Comparison of ENCODE assay signal across 9 cellular contexts in the genomic region with DNA sequence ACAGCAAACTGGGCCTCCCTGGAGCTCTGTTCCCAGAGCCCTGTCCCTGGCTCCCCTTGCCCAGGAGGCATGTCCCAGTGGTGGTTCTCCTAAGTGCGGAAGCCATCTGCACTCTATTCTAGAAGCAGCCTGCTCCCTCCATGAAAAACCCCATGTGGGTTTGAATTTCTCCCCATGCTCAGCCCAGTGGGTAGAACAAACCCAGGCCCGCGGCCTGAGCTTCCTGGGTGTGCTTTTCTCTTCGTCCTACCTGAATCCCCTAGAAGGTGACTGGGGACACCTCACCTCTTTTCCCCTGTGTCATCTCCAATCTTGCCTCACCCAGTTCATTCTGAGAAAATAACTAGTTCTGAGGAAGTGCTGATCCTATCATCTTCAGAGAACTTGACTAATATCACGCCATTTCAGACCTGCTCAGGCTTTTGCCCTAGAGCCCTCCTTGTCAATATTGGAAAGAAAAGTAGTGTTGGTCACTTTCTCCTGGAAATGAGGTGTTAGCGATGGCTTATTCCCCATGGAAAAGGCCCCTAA. TPM values are rescaled to one million over a fixed set of nuclear protein-coding genes. Genes with fewer than 3 reads are reported as not detected.
DNase-seq lines count a peak whose midpoint lies in the region; ATAC-seq and TF ChIP-seq lines count a peak whose summit lies in the region.
"Had no signal": no experiment of that assay in that cellular context is flagged by ENCODE, and none has a peak within 500 bp of the region (broad histone marks: within the 10 kb centered on the region; RNA-seq: fewer than 3 reads in every experiment).

No MANE protein-coding gene starts in this region.

- H3K4me3 Mint-ChIP-seq in T-cell: peak overlapping the region; percentile 14 to 66 (median 52)

- peaks cover 0 to 45% (median 0%) of the 10 kb centered on the region in 11 experiments; a peak in 6 of 22 replicates for H3K36me3 ChIP-seq in BLaER1 treated with 17β-estradiol and CSF1 and Interleukin-3, amounts not matched to agents 10 nM and 100 nM
- H3K36me3 ChIP-seq in adrenal gland (replicated peaks in 1 of 2) (no peaks in the 10 kb centered on the region), parathyroid adenoma (ENCODE audit: control insufficient read depth, insufficient read depth, low read length) (no peaks in the 10 kb centered on the region)

- no peaks in the 10 kb centered on the region for H3K27me3 Mint-ChIP-seq in T-cell

- H3K27me3 ChIP-seq in BLaER1 treated with 17β-estradiol and CSF1 and Interleukin-3, amounts not matched to agents 10 nM and 100 nM: no peaks in the 10 kb centered on the region
- H3K27me3 ChIP-seq in adrenal gland (no peaks in the 10 kb centered on the region), parathyroid adenoma (ENCODE audit: control insufficient read depth, insufficient read depth, low read length) (no peaks in the 10 kb centered on the region)

- peak overlapping the region; percentile 64 to 100 (median 86) for H3K4me2 ChIP-seq in BLaER1 treated with 17β-estradiol and CSF1 and Interleukin-3, amounts not matched to agents 10 nM and 100 nM
- no peak overlapping the region for H3K4me2 ChIP-seq in parathyroid adenoma (ENCODE audit: low read length)

- H3K4me3 ChIP-seq in BLaER1 treated with 17β-estradiol and CSF1 and Interleukin-3, amounts not matched to agents 10 nM and 100 nM: no peak overlapping the region
- H3K4me3 ChIP-seq in adrenal gland (no peak overlapping the region), parathyroid adenoma (ENCODE audit: low read depth, low read length) (no peak overlapping the region)

- peak in 1 of 2 donors; percentile 8 for TF ChIP-seq POLR2A in adrenal gland (IDR thresholded peaks at IDR 0.05)

- WGBS in adrenal gland, 4 donors: 80 to 88% (median 84%) methylated on average over 5 to 6 of the region's 6 CpGs

- ATAC-seq in T-cell (replicated peaks in 1 of 4): peak; percentile 30 to 56 (median 48)

- CTCF ChIA-PET in T-cell (lab: Charles Lee): interaction anchor here (0.8 to 1.4 kb wide), 3 partner anchors 49 to 186 kb away, joined by 3 to 4 read pairs (median 3); no protein-coding TSS in a partner anchor

- peaks cover 35% of the 10 kb centered on the region for H3K36me3 Mint-ChIP-seq in T-cell

- H3K27ac Mint-ChIP-seq in T-cell: peak overlapping the region; percentile 99 to 100

- peak overlapping the region in 9 of 11 experiments; percentile 53 to 91 (median 82); a peak in 18 of 22 replicates for H3K27ac ChIP-seq in BLaER1 treated with 17β-estradiol and CSF1 and Interleukin-3, amounts not matched to agents 10 nM and 100 nM
- peak overlapping the region in 3 of 5 donors; percentile 3 to 84 (median 65) for H3K27ac ChIP-seq in adrenal gland
- peak overlapping the region; percentile 7 for H3K27ac ChIP-seq in parathyroid adenoma

- peaks cover 28 to 100% (median 48%) of the 10 kb centered on the region in 10 experiments for H3K4me1 ChIP-seq in BLaER1 treated with 17β-estradiol and CSF1 and Interleukin-3, amounts not matched to agents 10 nM and 100 nM
- H3K4me1 ChIP-seq in adrenal gland (replicated peaks in 1 of 2) (peaks cover 0 to 12% of the 10 kb centered on the region in 2 donors), parathyroid adenoma (no peaks in the 10 kb centered on the region)

- peaks cover 0 to 9% (median 4%) of the 10 kb centered on the region in 11 experiments; a peak in 9 of 22 replicates for H3K9me3 ChIP-seq in BLaER1 treated with 17β-estradiol and CSF1 and Interleukin-3, amounts not matched to agents 10 nM and 100 nM (replicated peaks in 1 of 11)
- no peaks in the 10 kb centered on the region for H3K9me3 ChIP-seq in adrenal gland (replicated peaks in 1 of 3)
- H3K9me3 ChIP-seq in parathyroid adenoma (ENCODE audit: control insufficient read depth, low read length): no peaks in the 10 kb centered on the region

- H3K79me2 ChIP-seq in parathyroid adenoma: no peaks in the 10 kb centered on the region

- H3K9me3 Mint-ChIP-seq in T-cell: peaks cover 0 to 9% (median 3%) of the 10 kb centered on the region in 3 donors

- intact Hi-C loops in adrenal gland (cut with DNase I): no loop called here

- H4K20me1 ChIP-seq in BLaER1 treated with 17β-estradiol and CSF1 and Interleukin-3, amounts not matched to agents 10 nM and 100 nM: peaks cover 0 to 39% (median 0%) of the 10 kb centered on the region in 11 experiments; a peak in 2 of 22 replicates

- H3K9ac ChIP-seq in BLaER1 treated with 17β-estradiol and CSF1 and Interleukin-3, amounts not matched to agents 10 nM and 100 nM: peak overlapping the region in 7 of 11 experiments; percentile 9 to 74 (median 71); a peak in 12 of 22 replicates
- no peak overlapping the region for H3K9ac ChIP-seq in parathyroid adenoma

- POLR2A ChIA-PET in T-cell (lab: Charles Lee): interaction anchor here in 1 of 2 donors (0.7 to 1.1 kb wide), 2 partner anchors 13 to 46 kb away, joined by 3 to 4 read pairs; no protein-coding TSS in a partner anchor

- H3K4me1 Mint-ChIP-seq in T-cell: peaks cover 93 to 100% (median 100%) of the 10 kb centered on the region in 3 donors

- TF ChIP-seq CTCF in adrenal gland (IDR thresholded peaks at IDR 0.05) (no peak), parathyroid adenoma (IDR thresholded peaks at IDR 0.05) (no peak)

- DNase-seq in T-cell: no peak
- DNase-seq in adrenal gland: no peak
- no peak for DNase-seq in iPS-NIHi11 (ENCODE audit: low spot score)
- no peak for DNase-seq in hepatic stellate cell (ENCODE audit: low spot score)
- DNase-seq in NCI-H524 treated with DMSO at 0.1 percent for 48 hours (lab: John Stamatoyannopoulos, UW): no peak
- DNase-seq in NCI-H1105 treated with DMSO at 0.1 percent for 48 hours (lab: John Stamatoyannopoulos, UW): no peak

- no peak overlapping the region for H2AFZ ChIP-seq in parathyroid adenoma

RNA-seq across cellular contexts. Expression of gene IL10RA, which starts 15.9 kb away (rescaled TPM):
- 100 to 1,000 TPM; 195 to 450 (median 375) TPM for total RNA-seq in T-cell
- total RNA-seq in adrenal gland: 10 to 100 TPM; 24.5 to 50.5 (median 33.0) TPM
- 10 to 100 TPM in 1 of 3 donors, 1 to 10 TPM in 2; 4.6 to 10.2 (median 7.3) TPM for polyA plus RNA-seq in adrenal gland
- total RNA-seq: LHCN-M2 had no signal

Comparison
In these comparisons a context has a peak if more than half of its experiments do, and no peak if none do; other contexts are left out.
1. H3K27ac ChIP-seq: peak in every context shown above with its lines; median percentile 82 in BLaER1 treated with 17β-estradiol and CSF1 and Interleukin-3, amounts not matched to agents 10 nM and 100 nM; 65 in adrenal gland; 7 in parathyroid adenoma.